ENCODE assay signal across 1 cellular context in the genomic region with DNA sequence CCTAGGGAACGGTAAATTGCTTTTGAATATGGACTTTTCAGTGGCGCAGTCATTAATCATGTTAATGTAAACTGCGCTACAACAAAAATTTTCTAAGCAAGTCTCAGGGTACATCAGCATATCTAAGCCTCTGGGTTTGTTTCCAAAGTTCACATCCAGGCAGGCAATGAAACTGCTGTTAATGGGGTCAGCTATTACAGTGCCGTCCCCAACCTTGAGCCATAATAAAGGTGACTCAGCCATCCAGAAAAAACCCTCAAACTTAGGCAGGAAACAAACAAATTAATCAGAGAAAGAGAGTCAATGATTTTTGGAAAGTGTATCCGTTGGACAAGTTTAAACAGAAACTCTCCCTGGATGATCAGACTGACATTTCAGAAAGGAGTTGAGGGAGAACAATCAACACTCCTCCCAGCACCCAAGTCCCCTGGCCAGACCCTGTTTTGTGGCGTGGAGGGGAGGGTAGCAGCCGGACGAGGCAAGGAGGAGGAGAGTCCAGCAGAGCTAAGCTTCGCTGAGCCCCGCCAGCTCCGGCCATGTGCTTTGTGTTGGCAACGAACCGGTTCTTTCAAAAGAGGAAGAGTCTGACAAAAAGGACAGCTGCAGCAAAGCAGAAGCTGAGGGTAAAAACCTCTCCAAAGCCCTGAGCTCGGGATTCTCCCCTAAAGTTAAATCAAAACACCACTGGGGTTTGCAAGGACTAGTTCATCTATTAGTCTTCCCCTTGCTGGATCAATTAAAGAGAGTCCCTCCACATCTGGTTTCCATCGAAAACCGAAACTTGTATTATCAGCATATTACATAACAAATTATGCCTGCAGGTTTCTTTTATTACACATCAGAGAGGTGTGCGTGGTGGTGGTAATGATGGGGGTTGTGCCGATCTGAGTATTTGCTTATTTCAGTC.
TF ChIP-seq lines count a peak whose summit lies in the region.

No MANE protein-coding gene starts in this region.

TF ChIP-seq in SK-N-SH, 30 proteins besides CTCF, POLR2A, EP300 and RAD21 (continued from another document):
- TF ChIP-seq, protein P1, sequence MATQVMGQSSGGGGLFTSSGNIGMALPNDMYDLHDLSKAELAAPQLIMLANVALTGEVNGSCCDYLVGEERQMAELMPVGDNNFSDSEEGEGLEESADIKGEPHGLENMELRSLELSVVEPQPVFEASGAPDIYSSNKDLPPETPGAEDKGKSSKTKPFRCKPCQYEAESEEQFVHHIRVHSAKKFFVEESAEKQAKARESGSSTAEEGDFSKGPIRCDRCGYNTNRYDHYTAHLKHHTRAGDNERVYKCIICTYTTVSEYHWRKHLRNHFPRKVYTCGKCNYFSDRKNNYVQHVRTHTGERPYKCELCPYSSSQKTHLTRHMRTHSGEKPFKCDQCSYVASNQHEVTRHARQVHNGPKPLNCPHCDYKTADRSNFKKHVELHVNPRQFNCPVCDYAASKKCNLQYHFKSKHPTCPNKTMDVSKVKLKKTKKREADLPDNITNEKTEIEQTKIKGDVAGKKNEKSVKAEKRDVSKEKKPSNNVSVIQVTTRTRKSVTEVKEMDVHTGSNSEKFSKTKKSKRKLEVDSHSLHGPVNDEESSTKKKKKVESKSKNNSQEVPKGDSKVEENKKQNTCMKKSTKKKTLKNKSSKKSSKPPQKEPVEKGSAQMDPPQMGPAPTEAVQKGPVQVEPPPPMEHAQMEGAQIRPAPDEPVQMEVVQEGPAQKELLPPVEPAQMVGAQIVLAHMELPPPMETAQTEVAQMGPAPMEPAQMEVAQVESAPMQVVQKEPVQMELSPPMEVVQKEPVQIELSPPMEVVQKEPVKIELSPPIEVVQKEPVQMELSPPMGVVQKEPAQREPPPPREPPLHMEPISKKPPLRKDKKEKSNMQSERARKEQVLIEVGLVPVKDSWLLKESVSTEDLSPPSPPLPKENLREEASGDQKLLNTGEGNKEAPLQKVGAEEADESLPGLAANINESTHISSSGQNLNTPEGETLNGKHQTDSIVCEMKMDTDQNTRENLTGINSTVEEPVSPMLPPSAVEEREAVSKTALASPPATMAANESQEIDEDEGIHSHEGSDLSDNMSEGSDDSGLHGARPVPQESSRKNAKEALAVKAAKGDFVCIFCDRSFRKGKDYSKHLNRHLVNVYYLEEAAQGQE (IDR thresholded peaks at IDR 0.05; ENCODE audit: low read depth, low read length) = no peak
- TF ChIP-seq SIN3A (IDR thresholded peaks at IDR 0.05; ENCODE audit: borderline replicate concordance, low read depth, low read length) (no peak), NFIC (IDR thresholded peaks at IDR 0.05; ENCODE audit: borderline replicate concordance) (no peak), TEAD4 (IDR thresholded peaks at IDR 0.05; ENCODE audit: borderline replicate concordance, insufficient read depth) (no peak), SMC3 (IDR thresholded peaks at IDR 0.05; ENCODE audit: low read depth, low read length) (no peak), FOXJ3 (CRISPR knock-in tag; IDR thresholded peaks at IDR 0.05) (no peak), RCOR1 (IDR thresholded peaks at IDR 0.05; ENCODE audit: low read length) (no peak), FOXM1 (IDR thresholded peaks at IDR 0.05; ENCODE audit: low read depth) (no peak), MEF2A (IDR thresholded peaks at IDR 0.05; ENCODE audit: borderline replicate concordance, low read depth) (no peak)
